Comparison of ENCODE assay signal across 8 cellular contexts in the genomic region with DNA sequence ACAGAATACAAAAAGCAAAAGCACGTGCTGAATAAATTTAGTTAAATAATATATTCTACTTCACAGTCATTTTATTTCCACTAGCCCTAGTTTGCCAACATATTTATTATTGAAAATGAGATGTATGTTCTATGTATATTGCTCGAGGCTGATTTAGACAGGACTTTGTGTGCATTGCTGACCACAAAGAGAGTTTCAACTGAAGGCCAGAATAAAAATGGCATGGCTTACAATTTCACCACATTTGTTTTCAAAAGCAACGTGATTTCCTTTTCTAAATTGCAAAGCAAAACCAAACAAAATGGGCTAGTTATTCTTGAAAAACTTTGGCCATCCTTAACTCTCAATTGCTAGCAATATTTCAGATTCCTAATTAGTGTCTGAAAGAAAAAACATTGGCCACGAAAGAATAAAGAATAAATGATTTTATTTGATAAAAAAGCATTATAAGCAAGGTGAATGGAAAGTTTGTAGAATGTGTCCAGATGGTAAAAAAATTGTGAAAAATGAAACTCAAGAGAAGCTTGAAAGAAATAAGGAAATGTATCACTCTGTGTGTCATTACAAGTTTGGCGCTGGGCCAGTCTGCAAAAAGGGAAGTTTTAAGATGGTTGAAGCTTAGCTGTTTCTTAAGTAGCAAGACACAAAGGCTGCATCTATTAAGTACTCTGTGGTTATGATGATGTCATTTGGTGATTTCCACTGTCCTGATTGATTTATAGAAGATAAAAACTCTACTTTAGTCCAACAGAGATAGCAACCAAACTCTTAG.
DNase-seq lines count a peak whose midpoint lies in the region; ATAC-seq and TF ChIP-seq lines count a peak whose summit lies in the region.

No MANE protein-coding gene starts in this region.

- no peak overlapping the region for H3K4me3 ChIP-seq in A673 (ENCODE audit: low read depth, low read length, poor library complexity, severe bottlenecking)

- H3K27ac ChIP-seq in A673 (ENCODE audit: low read depth, low read length, poor library complexity, severe bottlenecking): no peak overlapping the region

- no peaks in the 10 kb centered on the region for H3K36me3 ChIP-seq in A673 (ENCODE audit: insufficient read depth, low read length, poor library complexity, severe bottlenecking)

- no peaks in the 10 kb centered on the region for H3K9me3 ChIP-seq in A673 (ENCODE audit: low read depth, low read length, poor library complexity, severe bottlenecking)

- POLR2A ChIA-PET in A673 (lab: Charles Lee; ENCODE audit: low non-redundant PET): no interaction called here

- no peaks in the 10 kb centered on the region for H3K27me3 ChIP-seq in A673 (replicated peaks; ENCODE audit: insufficient read depth, low read depth, low read length, poor library complexity)

- ATAC-seq in GM18907 (IDR thresholded peaks at IDR 0.05; ENCODE audit: unreplicated experiment) (peak; percentile 97), HG03066 (IDR thresholded peaks at IDR 0.05; ENCODE audit: low read depth, unreplicated experiment) (peak; percentile 98)

- TF ChIP-seq CTCF in A673 (conservative IDR thresholded peaks at IDR 0.05; ENCODE audit: low read depth, low read length): no peak

- CTCF ChIA-PET in A673 (lab: Charles Lee): no interaction called here

- H3K4me1 ChIP-seq in A673 (ENCODE audit: insufficient read depth, low read length, poor library complexity, severe bottlenecking): no peaks in the 10 kb centered on the region

- DNase-seq in A673 (ENCODE audit: low spot score) (peak; percentile 78), RPMI8226 (peak; percentile 70), foreskin melanocyte (peak; percentile 88), cortex of kidney (lab: John Stamatoyannopoulos, UW) (no peak), NCI-H2081 treated with DMSO at 0.1 percent for 48 hours (lab: John Stamatoyannopoulos, UW) (no peak)
- peak; percentile 55 to 66 for DNase-seq in stimulated activated CD4-positive, alpha-beta T cell treated with anti-CD3 and anti-CD28 coated beads, Interleukin-4, amount 100 ng/mL, for 48 hours (ENCODE audit: low read depth in 2 of 2)

- intact Hi-C loops in A673 (cut with micrococcal nuclease; ENCODE audit: unreplicated experiment): no loop called here

- BruUV-seq in A673 (replicated peaks; lab: Mats Ljungman, UMichigan): no TSS peak

Comparison
In these comparisons a context has a peak if more than half of its experiments do, and no peak if none do; other contexts are left out.
1. DNase-seq: peak in A673 (single experiment), RPMI8226 (single experiment), foreskin melanocyte (single experiment) and stimulated activated CD4-positive, alpha-beta T cell treated with anti-CD3 and anti-CD28 coated beads, Interleukin-4, amount 100 ng/mL, for 48 hours (2 of 2); none in cortex of kidney (single experiment) and NCI-H2081 treated with DMSO at 0.1 percent for 48 hours (single experiment).